Comparison of ENCODE assay signal across 10 cellular contexts in genomic region chr18:63293930-63294329, GRCh38. TPM values are rescaled to one million over a fixed set of nuclear protein-coding genes. Genes with fewer than 3 reads are reported as not detected.
DNase-seq lines count a peak whose midpoint lies in the region; ATAC-seq and TF ChIP-seq lines count a peak whose summit lies in the region.
"Had no signal": no experiment of that assay in that cellular context is flagged by ENCODE, and none has a peak within 500 bp of the region (broad histone marks: within the 10 kb centered on the region; RNA-seq: fewer than 3 reads in every experiment).

No MANE protein-coding gene starts in this region.

- H3K4me3 ChIP-seq in psoas muscle (peak overlapping the region; percentile 56), lower leg skin (ENCODE audit: low read depth, poor library complexity, severe bottlenecking) (no peak overlapping the region)
- H3K4me3 ChIP-seq: SJCRH30 had no signal

- peak in 2 of 4 donors; percentile 46 to 52 for ATAC-seq in psoas muscle

- peak overlapping the region; percentile 91 for H3K27ac ChIP-seq in psoas muscle
- H3K27ac ChIP-seq: SJCRH30 had no signal

- peak; percentile 34 for DNase-seq in NCI-H2171 treated with DMSO at 0.1 percent for 48 hours (lab: John Stamatoyannopoulos, UW)
- no peak for DNase-seq in NCI-H2171 (lab: John Stamatoyannopoulos, UW)
- peak; percentile 46 to 70 for DNase-seq in NCI-H446 (lab: John Stamatoyannopoulos, UW)
- DNase-seq in cerebellar cortex (ENCODE audit: low spot score): peak; percentile 85
- no peak for DNase-seq in psoas muscle
- no peak for DNase-seq in stimulated activated naive CD4-positive, alpha-beta T cell treated with Interleukin-2 at 50 U/mL for 16 hours (lab: John Stamatoyannopoulos, UW)
- DNase-seq in NCI-H2196 treated with DMSO at 0.1 percent for 48 hours (lab: John Stamatoyannopoulos, UW; ENCODE audit: unreplicated experiment): no peak
- DNase-seq in lower leg skin (ENCODE audit: low spot score in 2 of 2): no peak
- DNase-seq: SJCRH30; stimulated activated CD4-positive, alpha-beta T cell treated with anti-CD3 and anti-CD28 coated beads, Interleukin-1b, Interleukin-23, amount 100 ng/mL, for 48 hours had no signal

- WGBS in psoas muscle, 3 donors: 23 to 42% (median 27%) methylated on average over 4 of the region's 4 CpGs
- 35 to 37% methylated on average over 4 of the region's 4 CpGs for WGBS in lower leg skin, 2 donors

- no peaks in the 10 kb centered on the region for H3K27me3 ChIP-seq in psoas muscle (ENCODE audit: insufficient read depth in 3 of 3, low read length in 2 of 3)
- H3K27me3 ChIP-seq: SJCRH30 had no signal

- intact Hi-C loops in psoas muscle (cut with DNase I): no loop called here
- intact Hi-C loops in lower leg skin (cut with DNase I; ENCODE audit: low total_unique reads): no loop called here

- H3K4me1 ChIP-seq in psoas muscle: peaks cover 56% of the 10 kb centered on the region
- H3K4me1 ChIP-seq: SJCRH30 had no signal

- no peak for TF ChIP-seq POLR2A in lower leg skin (IDR thresholded peaks at IDR 0.05)

- no peaks in the 10 kb centered on the region for H3K36me3 ChIP-seq in psoas muscle (ENCODE audit: insufficient read depth in 1 of 2, low read depth in 1 of 2)
- H3K36me3 ChIP-seq: SJCRH30 had no signal

- H3K9me3 ChIP-seq in psoas muscle: no peaks in the 10 kb centered on the region
- H3K9me3 ChIP-seq: SJCRH30 had no signal

- TF ChIP-seq CTCF in psoas muscle (IDR thresholded peaks at IDR 0.05) (no peak), lower leg skin (IDR thresholded peaks at IDR 0.05) (no peak)

RNA-seq across cellular contexts. Expression of gene BCL2, which starts 25.6 kb away (rescaled TPM):
- total RNA-seq in psoas muscle (10 to 100 TPM in 2 of 4 donors, 1 to 10 TPM in 2; 8.9 to 27.0 (median 14.5) TPM), lower leg skin (10 to 100 TPM; 12.8 to 21.7 (median 18.2) TPM)
- 1 to 10 TPM; 1.1 to 8.3 (median 4.1) TPM for polyA plus RNA-seq in psoas muscle

Comparison
In these comparisons a context has a peak if more than half of its experiments do, and no peak if none do; other contexts are left out.
1. DNase-seq: peak in NCI-H2171 treated with DMSO at 0.1 percent for 48 hours (single experiment), NCI-H446 (2 of 2) and cerebellar cortex (single experiment); none in NCI-H2171 (single experiment), psoas muscle (0 of 2), stimulated activated naive CD4-positive, alpha-beta T cell treated with Interleukin-2 at 50 U/mL for 16 hours (single experiment), NCI-H2196 treated with DMSO at 0.1 percent for 48 hours (single experiment) and lower leg skin (0 of 2).